8 cellular contexts compared by ENCODE assay signal in genomic region chr10:22334414-22335203, GRCh38. TPM values are rescaled to one million over a fixed set of nuclear protein-coding genes. Genes with fewer than 3 reads are reported as not detected.
A peak's percentile ranks its signal among the peaks of the same experiment; 100 is the strongest.
DNase-seq lines count a peak whose midpoint lies in the region; TF ChIP-seq lines count a peak whose summit lies in the region.

No MANE protein-coding gene starts in this region.

- 18 to 24% methylated on average over 75 of the region's 75 CpGs for WGBS in sigmoid colon, 2 donors

- no peak for TF ChIP-seq EP300 in sigmoid colon (IDR thresholded peaks at IDR 0.05)

- intact Hi-C loops in ascending aorta (cut with DNase I): loop anchor here (1.0 kb wide), 1 partner anchor 9 kb away; no protein-coding TSS in a partner anchor
- intact Hi-C loops in sigmoid colon (cut with DNase I): no loop called here

- H3K27me3 ChIP-seq in ascending aorta: peaks cover 34% of the 10 kb centered on the region
- peaks cover 100% of the 10 kb centered on the region for H3K27me3 ChIP-seq in iPS-15b (ENCODE audit: control insufficient read depth, insufficient read depth, low read length)
- H3K27me3 ChIP-seq in sigmoid colon: peaks cover 52 to 62% (median 58%) of the 10 kb centered on the region in 3 donors

- DNase-seq in GM12864 (ENCODE audit: low read depth): no peak
- no peak for DNase-seq in ascending aorta (ENCODE audit: low spot score in 2 of 2)
- DNase-seq in sigmoid colon: no peak
- DNase-seq in central memory CD4-positive, alpha-beta T cell: no peak
- no peak for DNase-seq in NCI-H2171 treated with DMSO at 0.1 percent for 48 hours (lab: John Stamatoyannopoulos, UW)
- no peak for DNase-seq in NCI-H524 (lab: John Stamatoyannopoulos, UW)
- DNase-seq in AG08396 (ENCODE audit: low spot score): no peak

- peak overlapping the region; percentile 55 for H3K4me3 ChIP-seq in GM12864 (ENCODE audit: low read depth, low read length)
- peak overlapping the region; percentile 63 to 67 for H3K4me3 ChIP-seq in ascending aorta
- peak overlapping the region; percentile 59 for H3K4me3 ChIP-seq in iPS-15b (ENCODE audit: low read depth, low read length)
- H3K4me3 ChIP-seq in sigmoid colon: peak overlapping the region; percentile 25 to 52 (median 38)

- H3K36me3 ChIP-seq in ascending aorta (peaks cover 6% of the 10 kb centered on the region in 2 donors), iPS-15b (ENCODE audit: control insufficient read depth, insufficient read depth, low read length) (no peaks in the 10 kb centered on the region), sigmoid colon (peaks cover 0 to 8% (median 2%) of the 10 kb centered on the region in 4 donors)

- H3K4me1 ChIP-seq in ascending aorta (peaks cover 0 to 14% of the 10 kb centered on the region in 2 donors), iPS-15b (ENCODE audit: control insufficient read depth, insufficient read depth, low read length) (no peaks in the 10 kb centered on the region), sigmoid colon (peaks cover 0 to 31% (median 30%) of the 10 kb centered on the region in 4 donors)

- no peak for TF ChIP-seq POLR2A in sigmoid colon (IDR thresholded peaks at IDR 0.05)

- TF ChIP-seq CTCF in GM12864 (IDR thresholded peaks at IDR 0.05; ENCODE audit: low read depth, low read length, missing control alignments) (no peak), ascending aorta (IDR thresholded peaks at IDR 0.05) (no peak), sigmoid colon (IDR thresholded peaks at IDR 0.05) (no peak)

- H3K9ac ChIP-seq in iPS-15b (ENCODE audit: low read depth, low read length): no peak overlapping the region

- H3K27ac ChIP-seq in ascending aorta (no peak overlapping the region), sigmoid colon (no peak overlapping the region)

- H3K9me3 ChIP-seq in ascending aorta (no peaks in the 10 kb centered on the region), iPS-15b (ENCODE audit: control insufficient read depth, insufficient read depth, low read length) (no peaks in the 10 kb centered on the region), sigmoid colon (no peaks in the 10 kb centered on the region)

RNA-seq across cellular contexts. Expression of gene SPAG6, which starts 10.7 kb away (rescaled TPM):
- total RNA-seq in ascending aorta: not detected
- not detected for total RNA-seq in sigmoid colon
- polyA plus RNA-seq in sigmoid colon: under 1 TPM in 1 of 3 donors, not detected in 2; 0.16 TPM

RNA-seq across cellular contexts. Expression of gene BMI1, which starts 13.7 kb away (rescaled TPM):
- total RNA-seq in ascending aorta: 50.1 TPM
- total RNA-seq in sigmoid colon: 100 to 1,000 TPM in 2 of 4 donors, 10 to 100 TPM in 2; 58.9 to 123 (median 94.2) TPM
- polyA plus RNA-seq in sigmoid colon: 10 to 100 TPM; 16.3 to 20.8 (median 18.6) TPM

RNA-seq across cellular contexts. Expression of gene COMMD3, which starts 18.4 kb away (rescaled TPM):
- total RNA-seq in ascending aorta (21.9 TPM), sigmoid colon (10 to 100 TPM; 45.3 to 80.1 (median 61.6) TPM)
- polyA plus RNA-seq in sigmoid colon: 10 to 100 TPM; 42.3 to 61.9 (median 57.8) TPM
